ENCODE assay signal across 13 cellular contexts in the genomic region with DNA sequence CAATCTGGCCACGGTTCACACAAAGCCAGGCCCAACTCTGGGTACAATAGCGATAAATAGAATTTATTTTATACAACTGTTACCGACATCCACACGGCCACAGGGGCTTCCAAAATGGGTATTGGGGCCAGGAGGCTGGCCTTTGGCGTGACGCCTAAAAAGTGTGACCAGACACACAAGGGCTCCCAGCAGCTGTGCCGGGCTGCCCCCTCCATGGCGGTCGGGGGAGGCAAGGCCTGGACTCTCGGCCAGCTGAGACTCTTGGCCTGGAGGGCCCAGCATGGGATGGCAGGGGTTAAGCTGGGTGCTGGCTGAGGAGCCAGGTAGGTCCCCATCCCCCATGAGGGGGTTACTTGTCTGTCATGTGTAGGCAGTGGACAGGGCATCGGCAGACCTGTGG.
DNase-seq lines count a peak whose midpoint lies in the region; ATAC-seq and TF ChIP-seq lines count a peak whose summit lies in the region.
"Had no signal": no experiment of that assay in that cellular context is flagged by ENCODE, and none has a peak within 500 bp of the region (broad histone marks: within the 10 kb centered on the region; RNA-seq: fewer than 3 reads in every experiment).

No MANE protein-coding gene starts in this region.

- no peaks in the 10 kb centered on the region for H3K27me3 ChIP-seq in SK-N-SH (ENCODE audit: insufficient read depth)
- H3K27me3 ChIP-seq in SJCRH30 = no peaks in the 10 kb centered on the region
- H3K27me3 ChIP-seq in neuronal stem cell (ENCODE audit: control insufficient read depth in 3 of 3, insufficient read depth in 3 of 3, low read depth in 1 of 3, low read length in 3 of 3) = peaks cover 0 to 40% (median 0%) of the 10 kb centered on the region in 3 experiments
- H3K27me3 ChIP-seq: BLaER1 treated with 17β-estradiol and CSF1 and Interleukin-3, amounts not matched to agents 10 nM and 100 nM had no signal

- H4K20me1 ChIP-seq in SK-N-SH (ENCODE audit: insufficient read depth) = no peaks in the 10 kb centered on the region

- peak overlapping the region; percentile 55 for H3K18ac ChIP-seq in neuronal stem cell (ENCODE audit: low read length)

- H3K36me3 ChIP-seq in SK-N-SH (replicated peaks in 1 of 2; ENCODE audit: control insufficient read depth in 1 of 2, insufficient read depth in 2 of 2, low read length in 1 of 2) (no peaks in the 10 kb centered on the region), SJCRH30 (no peaks in the 10 kb centered on the region), neuronal stem cell (replicated peaks in 1 of 2; ENCODE audit: control insufficient read depth in 2 of 2, insufficient read depth in 2 of 2, low read length in 2 of 2) (no peaks in the 10 kb centered on the region)
- H3K36me3 ChIP-seq: BLaER1 treated with 17β-estradiol and CSF1 and Interleukin-3, amounts not matched to agents 10 nM and 100 nM had no signal

- WGBS in SK-N-SH (ENCODE audit: low lambda C conversion rate) = 32% methylated on average over 5 of the region's 11 CpGs
- WGBS in neuronal stem cell (ENCODE audit: extremely low coverage in 2 of 2, insufficient read length in 2 of 2, insufficient replicate concordance in 1 of 2), 2 donors = no CpG with 5 or more reads among the region's 11 CpGs

- TF ChIP-seq RAD21 in SK-N-SH (IDR thresholded peaks at IDR 0.05; ENCODE audit: low read length) = no peak

- H2BK15ac ChIP-seq in neuronal stem cell (ENCODE audit: low read length) = peak overlapping the region; percentile 69

- no peaks in the 10 kb centered on the region for H3K79me1 ChIP-seq in neuronal stem cell (ENCODE audit: low read depth, low read length)

- peak; percentile 50 for DNase-seq in SK-N-SH
- peak; percentile 53 to 55 for DNase-seq in SJCRH30
- DNase-seq in neuronal stem cell (ENCODE audit: low spot score) = no peak
- no peak for DNase-seq in putamen (ENCODE audit: low spot score)
- DNase-seq: DMS79 treated with DMSO at 0.1 percent for 48 hours had no signal

- H3F3A ChIP-seq in SK-N-SH (replicated peaks; ENCODE audit: insufficient read depth) = no peaks in the 10 kb centered on the region

- H3K9me3 ChIP-seq in SK-N-SH (no peaks in the 10 kb centered on the region), SJCRH30 (replicated peaks) (no peaks in the 10 kb centered on the region), neuronal stem cell (replicated peaks in 1 of 2; ENCODE audit: control insufficient read depth in 2 of 2, insufficient read depth in 1 of 2, low read depth in 1 of 2, low read length in 2 of 2) (no peaks in the 10 kb centered on the region)
- H3K9me3 ChIP-seq: A549; BLaER1 treated with 17β-estradiol and CSF1 and Interleukin-3, amounts not matched to agents 10 nM and 100 nM; Caco-2 had no signal

- H3K4me3 ChIP-seq in SK-N-SH (ENCODE audit: low read depth in 2 of 2, low read length in 1 of 2) (no peak overlapping the region), SJCRH30 (no peak overlapping the region), neuronal stem cell (ENCODE audit: low read length in 2 of 2) (no peak overlapping the region)
- H3K4me3 ChIP-seq: A549; BLaER1 treated with 17β-estradiol and CSF1 and Interleukin-3, amounts not matched to agents 10 nM and 100 nM had no signal

- no peak overlapping the region for H3K14ac ChIP-seq in neuronal stem cell (ENCODE audit: low read length)

- H3K79me2 ChIP-seq in SK-N-SH (ENCODE audit: insufficient read depth) = no peaks in the 10 kb centered on the region

- H4K8ac ChIP-seq in neuronal stem cell (ENCODE audit: low read depth, low read length) = no peak overlapping the region

- H3K27ac ChIP-seq in SK-N-SH (ENCODE audit: low read depth in 2 of 2, low read length in 1 of 2) (no peak overlapping the region), SJCRH30 (no peak overlapping the region), neuronal stem cell (replicated peaks; ENCODE audit: low read length) (no peak overlapping the region)
- H3K27ac ChIP-seq: 22Rv1; A549; BLaER1 treated with 17β-estradiol and CSF1 and Interleukin-3, amounts not matched to agents 10 nM and 100 nM; C4-2B had no signal

- H4K91ac ChIP-seq in neuronal stem cell (ENCODE audit: low read depth, low read length, poor library complexity) = no peak overlapping the region

- CTCF ChIA-PET in SK-N-SH (lab: Yijun Ruan, JAX) = interaction anchor here (0.6 to 7.0 kb wide), 21 partner anchors 10 to 341 kb away, joined by 3 to 52 read pairs (median 5); a partner anchor contains a TSS

- H2AFZ ChIP-seq in SK-N-SH (ENCODE audit: low read depth) (no peak overlapping the region), neuronal stem cell (ENCODE audit: low read length) (no peak overlapping the region)

- H2AK5ac ChIP-seq in neuronal stem cell (ENCODE audit: low read depth, low read length) = peak overlapping the region; percentile 88

- no peak overlapping the region for H2BK5ac ChIP-seq in neuronal stem cell (ENCODE audit: low read length)

- no peak overlapping the region for H3K4me2 ChIP-seq in SK-N-SH
- no peak overlapping the region for H3K4me2 ChIP-seq in neuronal stem cell (ENCODE audit: insufficient read depth, low read length, poor library complexity, severe bottlenecking)
- H3K4me2 ChIP-seq: A549; BLaER1 treated with 17β-estradiol and CSF1 and Interleukin-3, amounts not matched to agents 10 nM and 100 nM had no signal

- no peak for TF ChIP-seq CTCF in SK-N-SH (IDR thresholded peaks at IDR 0.05)

- H2BK120ac ChIP-seq in neuronal stem cell (ENCODE audit: low read depth, low read length) = no peak overlapping the region

- POLR2A ChIA-PET in SK-N-SH (lab: Yijun Ruan, JAX) = no interaction called here

- no peak overlapping the region for H3K23ac ChIP-seq in neuronal stem cell (ENCODE audit: low read depth, low read length, poor library complexity)

- H3K4ac ChIP-seq in neuronal stem cell (ENCODE audit: low read length) = no peak overlapping the region

- no peak overlapping the region for H3K9ac ChIP-seq in SK-N-SH
- no peak overlapping the region for H3K9ac ChIP-seq in neuronal stem cell (ENCODE audit: low read depth, low read length, poor library complexity)
- H3K9ac ChIP-seq: BLaER1 treated with 17β-estradiol and CSF1 and Interleukin-3, amounts not matched to agents 10 nM and 100 nM had no signal

- no peak overlapping the region for H2BK12ac ChIP-seq in neuronal stem cell (ENCODE audit: low read length)

- H3K4me1 ChIP-seq in SK-N-SH (ENCODE audit: control insufficient read depth in 1 of 2, insufficient read depth in 2 of 2, low read depth in 1 of 2, low read length in 1 of 2) = peaks cover 0 to 4% of the 10 kb centered on the region in 2 experiments; a peak in 1 of 4 replicates
- peaks cover 2% of the 10 kb centered on the region; the same call in 1 of the 2 replicates for H3K4me1 ChIP-seq in SJCRH30
- H3K4me1 ChIP-seq in neuronal stem cell (ENCODE audit: control insufficient read depth in 2 of 2, insufficient read depth in 1 of 2, low read depth in 1 of 2, low read length in 2 of 2) = peaks cover 2 to 10% of the 10 kb centered on the region in 2 donors
- H3K4me1 ChIP-seq: BLaER1 treated with 17β-estradiol and CSF1 and Interleukin-3, amounts not matched to agents 10 nM and 100 nM; Caco-2 had no signal

- no peak for ATAC-seq in SK-N-SH treated with all-trans-retinoic acid at 6 μM for 48 hours
- no peak for ATAC-seq in HG03354 (IDR thresholded peaks at IDR 0.05; ENCODE audit: poor library complexity, severe bottlenecking, unreplicated experiment)
- ATAC-seq: CD8-positive, alpha-beta T cell had no signal

- H3K9me2 ChIP-seq in SK-N-SH = no peaks in the 10 kb centered on the region

- TF ChIP-seq EP300 in SK-N-SH (IDR thresholded peaks at IDR 0.05; ENCODE audit: borderline replicate concordance in 1 of 2, low read depth in 1 of 2, low read length in 1 of 2) = no peak

TF ChIP-seq in SK-N-SH, 30 proteins besides CTCF, POLR2A, EP300 and RAD21:
- TF ChIP-seq JUND (IDR thresholded peaks at IDR 0.05) (no peak), FOXJ3 (CRISPR knock-in tag; IDR thresholded peaks at IDR 0.05) (no peak), RCOR1 (IDR thresholded peaks at IDR 0.05; ENCODE audit: low read length) (no peak)

TF ChIP-seq in SK-N-SH treated with all-trans-retinoic acid at 6 μM for 48 hours, 23 proteins besides CTCF, POLR2A, EP300 and RAD21 (continues in another document):
- TF ChIP-seq ZC3H10 (CRISPR knock-in tag; IDR thresholded peaks at IDR 0.05) = no peak
- TF ChIP-seq RARB (CRISPR knock-in tag; IDR thresholded peaks at IDR 0.05) = no peak
- no peak for TF ChIP-seq ESRRG (CRISPR knock-in tag; IDR thresholded peaks at IDR 0.05)
- TF ChIP-seq, protein P1, sequence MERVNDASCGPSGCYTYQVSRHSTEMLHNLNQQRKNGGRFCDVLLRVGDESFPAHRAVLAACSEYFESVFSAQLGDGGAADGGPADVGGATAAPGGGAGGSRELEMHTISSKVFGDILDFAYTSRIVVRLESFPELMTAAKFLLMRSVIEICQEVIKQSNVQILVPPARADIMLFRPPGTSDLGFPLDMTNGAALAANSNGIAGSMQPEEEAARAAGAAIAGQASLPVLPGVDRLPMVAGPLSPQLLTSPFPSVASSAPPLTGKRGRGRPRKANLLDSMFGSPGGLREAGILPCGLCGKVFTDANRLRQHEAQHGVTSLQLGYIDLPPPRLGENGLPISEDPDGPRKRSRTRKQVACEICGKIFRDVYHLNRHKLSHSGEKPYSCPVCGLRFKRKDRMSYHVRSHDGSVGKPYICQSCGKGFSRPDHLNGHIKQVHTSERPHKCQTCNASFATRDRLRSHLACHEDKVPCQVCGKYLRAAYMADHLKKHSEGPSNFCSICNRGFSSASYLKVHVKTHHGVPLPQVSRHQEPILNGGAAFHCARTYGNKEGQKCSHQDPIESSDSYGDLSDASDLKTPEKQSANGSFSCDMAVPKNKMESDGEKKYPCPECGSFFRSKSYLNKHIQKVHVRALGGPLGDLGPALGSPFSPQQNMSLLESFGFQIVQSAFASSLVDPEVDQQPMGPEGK (CRISPR knock-in tag; IDR thresholded peaks at IDR 0.05; ENCODE audit: borderline replicate concordance) = no peak
- TF ChIP-seq ZNF565 (CRISPR knock-in tag; conservative IDR thresholded peaks at IDR 0.05; ENCODE audit: low read depth) = no peak
- TF ChIP-seq ZFP3 (CRISPR knock-in tag; IDR thresholded peaks at IDR 0.05) = no peak
- TF ChIP-seq, protein P2, sequence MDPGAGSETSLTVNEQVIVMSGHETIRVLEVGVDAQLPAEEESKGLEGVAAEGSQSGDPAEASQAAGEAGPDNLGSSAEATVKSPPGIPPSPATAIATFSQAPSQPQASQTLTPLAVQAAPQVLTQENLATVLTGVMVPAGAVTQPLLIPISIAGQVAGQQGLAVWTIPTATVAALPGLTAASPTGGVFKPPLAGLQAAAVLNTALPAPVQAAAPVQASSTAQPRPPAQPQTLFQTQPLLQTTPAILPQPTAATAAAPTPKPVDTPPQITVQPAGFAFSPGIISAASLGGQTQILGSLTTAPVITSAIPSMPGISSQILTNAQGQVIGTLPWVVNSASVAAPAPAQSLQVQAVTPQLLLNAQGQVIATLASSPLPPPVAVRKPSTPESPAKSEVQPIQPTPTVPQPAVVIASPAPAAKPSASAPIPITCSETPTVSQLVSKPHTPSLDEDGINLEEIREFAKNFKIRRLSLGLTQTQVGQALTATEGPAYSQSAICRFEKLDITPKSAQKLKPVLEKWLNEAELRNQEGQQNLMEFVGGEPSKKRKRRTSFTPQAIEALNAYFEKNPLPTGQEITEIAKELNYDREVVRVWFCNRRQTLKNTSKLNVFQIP (CRISPR knock-in tag; IDR thresholded peaks at IDR 0.05; ENCODE audit: borderline replicate concordance, low read depth) = no peak
- TF ChIP-seq ZNF70 (CRISPR knock-in tag; IDR thresholded peaks at IDR 0.05) = no peak

Comparison
In these comparisons a context has a peak if more than half of its experiments do, and no peak if none do; other contexts are left out.
1. DNase-seq: peak in SK-N-SH (single experiment) and SJCRH30 (2 of 2); none in neuronal stem cell (single experiment) and putamen (single experiment).